Comparison of ENCODE assay signal across 8 cellular contexts in the genomic region with DNA sequence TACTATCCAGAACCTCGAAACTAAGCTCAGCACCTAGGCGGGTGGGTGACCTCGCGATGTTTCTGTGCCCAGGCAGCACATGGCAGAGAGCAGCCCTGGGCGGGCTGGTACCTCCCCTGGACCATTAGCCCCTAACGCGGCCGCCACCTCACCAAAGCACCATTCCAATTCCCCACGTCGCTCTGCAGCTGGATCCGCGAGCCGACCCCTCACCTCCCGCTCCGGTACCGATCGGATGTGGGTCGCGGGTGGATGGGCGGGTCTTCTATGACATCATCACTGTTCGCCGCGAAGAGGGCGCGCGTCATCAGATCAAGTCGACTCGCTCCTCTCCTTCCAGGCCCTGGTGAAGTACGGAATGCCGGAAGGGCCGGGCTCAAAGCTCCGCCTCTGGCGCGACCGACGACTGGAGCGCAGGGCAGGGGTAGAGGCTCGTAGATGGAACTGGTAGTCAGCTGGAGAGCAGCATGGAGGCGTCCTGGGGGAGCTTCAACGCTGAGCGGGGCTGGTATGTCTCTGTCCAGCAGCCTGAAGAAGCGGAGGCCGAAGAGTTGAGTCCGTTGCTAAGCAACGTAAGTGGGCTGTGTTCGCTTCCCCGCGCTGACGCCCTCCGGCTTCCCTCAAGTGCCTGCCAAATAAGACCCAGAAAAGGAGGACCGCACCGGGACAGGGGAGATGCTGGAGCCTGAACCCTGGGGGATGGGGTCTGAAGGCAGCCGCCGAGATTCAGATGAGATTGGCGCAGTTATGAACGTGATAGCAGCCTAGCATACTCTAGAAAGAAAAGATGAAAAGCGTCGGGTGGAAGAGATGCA. TPM values are rescaled to one million over a fixed set of nuclear protein-coding genes. Genes with fewer than 3 reads are reported as not detected.
DNase-seq lines count a peak whose midpoint lies in the region; ATAC-seq and TF ChIP-seq lines count a peak whose summit lies in the region.

A gene (plus strand): TSS at position 435 of the 815 bp plus-strand sequence. CDS start 33 bp downstream, at position 468.
A gene with protein sequence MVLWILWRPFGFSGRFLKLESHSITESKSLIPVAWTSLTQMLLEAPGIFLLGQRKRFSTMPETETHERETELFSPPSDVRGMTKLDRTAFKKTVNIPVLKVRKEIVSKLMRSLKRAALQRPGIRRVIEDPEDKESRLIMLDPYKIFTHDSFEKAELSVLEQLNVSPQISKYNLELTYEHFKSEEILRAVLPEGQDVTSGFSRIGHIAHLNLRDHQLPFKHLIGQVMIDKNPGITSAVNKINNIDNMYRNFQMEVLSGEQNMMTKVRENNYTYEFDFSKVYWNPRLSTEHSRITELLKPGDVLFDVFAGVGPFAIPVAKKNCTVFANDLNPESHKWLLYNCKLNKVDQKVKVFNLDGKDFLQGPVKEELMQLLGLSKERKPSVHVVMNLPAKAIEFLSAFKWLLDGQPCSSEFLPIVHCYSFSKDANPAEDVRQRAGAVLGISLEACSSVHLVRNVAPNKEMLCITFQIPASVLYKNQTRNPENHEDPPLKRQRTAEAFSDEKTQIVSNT (minus strand): TSS at position 269 of the 815 bp plus-strand sequence. CDS start 106 bp downstream, at position 163.

- CTCF ChIA-PET in CD8-positive, alpha-beta T cell (lab: Charles Lee), result interaction anchor here (0.6 kb wide), 1 partner anchor 816 kb away, joined by 3 read pairs; no protein-coding TSS in a partner anchor
- CTCF ChIA-PET in activated CD4-positive, alpha-beta memory T cell treated with anti-CD3 and anti-CD28 coated beads for 36 hours (lab: Charles Lee), result interaction anchor here (0.8 to 1.2 kb wide), 5 partner anchors 23 to 315 kb away, joined by 3 to 4 read pairs (median 3); no protein-coding TSS in a partner anchor

- POLR2A ChIA-PET in CD8-positive, alpha-beta T cell (lab: Charles Lee), result interaction anchor here (0.6 to 2.2 kb wide), 4 partner anchors 18 to 816 kb away, joined by 3 to 8 read pairs (median 4); a partner anchor contains a TSS
- POLR2A ChIA-PET in activated CD4-positive, alpha-beta memory T cell treated with anti-CD3 and anti-CD28 coated beads for 36 hours (lab: Charles Lee), result interaction anchor here (0.7 to 1.6 kb wide), 8 partner anchors 13 to 354 kb away, joined by 3 to 7 read pairs (median 3); no protein-coding TSS in a partner anchor

- H3K4me1 ChIP-seq in CD8-positive, alpha-beta T cell (ENCODE audit: insufficient read depth, low read length), result peaks cover 23% of the 10 kb centered on the region

- peaks cover 25% of the 10 kb centered on the region for H3K4me1 Mint-ChIP-seq in CD8-positive, alpha-beta T cell (ENCODE audit: low read depth)
- H3K4me1 Mint-ChIP-seq in activated CD4-positive, alpha-beta memory T cell treated with anti-CD3 and anti-CD28 coated beads for 36 hours (ENCODE audit: low read depth), result peaks cover 21% of the 10 kb centered on the region

- peaks cover 13% of the 10 kb centered on the region for H3K36me3 Mint-ChIP-seq in CD8-positive, alpha-beta T cell
- peaks cover 22% of the 10 kb centered on the region for H3K36me3 Mint-ChIP-seq in activated CD4-positive, alpha-beta memory T cell treated with anti-CD3 and anti-CD28 coated beads for 36 hours

- no peaks in the 10 kb centered on the region for H3K9me3 Mint-ChIP-seq in CD8-positive, alpha-beta T cell
- no peaks in the 10 kb centered on the region for H3K9me3 Mint-ChIP-seq in activated CD4-positive, alpha-beta memory T cell treated with anti-CD3 and anti-CD28 coated beads for 36 hours

- no peaks in the 10 kb centered on the region for H3K36me3 ChIP-seq in CD8-positive, alpha-beta T cell (ENCODE audit: insufficient read depth, low read length)

- peak within 1 kb of the TSS; percentile 92 for H3K27ac ChIP-seq in CD8-positive, alpha-beta T cell (ENCODE audit: low read depth, low read length)

- no peak for TF ChIP-seq CTCF in CD8-positive, alpha-beta T cell (IDR thresholded peaks at IDR 0.05)
- TF ChIP-seq CTCF in lower leg skin (IDR thresholded peaks at IDR 0.05), result no peak

- peak; percentile 79 to 94 (median 89) for DNase-seq in CD8-positive, alpha-beta T cell
- DNase-seq in NCI-H82 (lab: John Stamatoyannopoulos, UW), result peak; percentile 94
- DNase-seq in activated CD4-positive, alpha-beta memory T cell treated with anti-CD3 and anti-CD28 coated beads for 36 hours, result peak; percentile 95
- peak; percentile 82 for DNase-seq in effector CD4-positive, alpha-beta T cell
- peak; percentile 94 to 99 for DNase-seq in lower leg skin (ENCODE audit: low spot score in 2 of 2)
- DNase-seq in stimulated activated CD4-positive, alpha-beta T cell treated with anti-CD3 and anti-CD28 coated beads, Interleukin-4, amount 100 ng/mL, for 4 hours, result peak; percentile 84 to 90

- H3K27me3 ChIP-seq in CD8-positive, alpha-beta T cell (ENCODE audit: insufficient read depth, low read length), result no peaks in the 10 kb centered on the region

- H3K4me3 ChIP-seq in CD8-positive, alpha-beta T cell (ENCODE audit: low read depth, low read length), result peak within 1 kb of the TSS; percentile 94
- peak within 1 kb of the TSS; percentile 87 for H3K4me3 ChIP-seq in lower leg skin (ENCODE audit: low read depth, poor library complexity, severe bottlenecking)

- no peak within 1 kb of the TSS for H3K27ac Mint-ChIP-seq in CD8-positive, alpha-beta T cell
- H3K27ac Mint-ChIP-seq in activated CD4-positive, alpha-beta memory T cell treated with anti-CD3 and anti-CD28 coated beads for 36 hours, result no peak within 1 kb of the TSS

- TF ChIP-seq POLR2A in lower leg skin (IDR thresholded peaks at IDR 0.05), result no peak

- no peaks in the 10 kb centered on the region for H3K9me3 ChIP-seq in CD8-positive, alpha-beta T cell (ENCODE audit: low read length)

- no peaks in the 10 kb centered on the region for H3K27me3 Mint-ChIP-seq in CD8-positive, alpha-beta T cell (ENCODE audit: low read depth)
- H3K27me3 Mint-ChIP-seq in activated CD4-positive, alpha-beta memory T cell treated with anti-CD3 and anti-CD28 coated beads for 36 hours, result no peaks in the 10 kb centered on the region

- intact Hi-C loops in CD8-positive, alpha-beta T cell (cut with DNase I, micrococcal nuclease), result loop anchor here (2.0 to 10.0 kb wide), 9 partner anchors 229 to 1796 kb away; a partner anchor contains a TSS
- intact Hi-C loops in activated CD4-positive, alpha-beta memory T cell treated with anti-CD3 and anti-CD28 coated beads for 36 hours (cut with micrococcal nuclease), result loop anchor here (2.0 to 5.0 kb wide), 6 partner anchors 16 to 732 kb away; a partner anchor contains a TSS
- intact Hi-C loops in lower leg skin (cut with DNase I; ENCODE audit: low total_unique reads), result no loop called here

- 0 to 1% methylated on average over 31 to 53 of the region's 58 CpGs for WGBS in lower leg skin, 2 donors

- peak; percentile 88 for ATAC-seq in CD8-positive, alpha-beta T cell
- ATAC-seq in GM19455 (IDR thresholded peaks at IDR 0.05; ENCODE audit: unreplicated experiment) (peak; percentile 86), HG03575 (IDR thresholded peaks at IDR 0.05; ENCODE audit: extremely low read depth, insufficient number of reproducible peaks, low FRiP score, unreplicated experiment) (peak; percentile 33)

- no peak within 1 kb of the TSS for H3K4me3 Mint-ChIP-seq in CD8-positive, alpha-beta T cell
- H3K4me3 Mint-ChIP-seq in activated CD4-positive, alpha-beta memory T cell treated with anti-CD3 and anti-CD28 coated beads for 36 hours, result no peak within 1 kb of the TSS

RNA-seq across cellular contexts. Expression of the first gene that starts in this region (rescaled TPM):
- total RNA-seq in CD8-positive, alpha-beta T cell, result 1 to 10 TPM; 8.3 to 8.5 TPM
- 1 to 10 TPM; 5.4 to 5.6 TPM for total RNA-seq in activated CD4-positive, alpha-beta memory T cell treated with anti-CD3 and anti-CD28 coated beads for 36 hours
- total RNA-seq in lower leg skin, result 10 to 100 TPM in 2 of 4 donors, 1 to 10 TPM in 2; 2.7 to 18.1 (median 9.1) TPM

RNA-seq across cellular contexts. Expression of the second gene that starts in this region (rescaled TPM):
- 1 to 10 TPM; 1.8 to 1.9 TPM for total RNA-seq in CD8-positive, alpha-beta T cell
- total RNA-seq in activated CD4-positive, alpha-beta memory T cell treated with anti-CD3 and anti-CD28 coated beads for 36 hours, result 10 to 100 TPM; 18.2 to 18.3 TPM
- total RNA-seq in lower leg skin, result 10 to 100 TPM in 1 of 4 donors, 1 to 10 TPM in 3; 5.9 to 13.9 (median 8.2) TPM

Comparison
In these comparisons a context has a peak if more than half of its experiments do, and no peak if none do; other contexts are left out.
1. Peak in every context shown above with its lines: DNase-seq, ATAC-seq, H3K4me3 ChIP-seq and H3K27ac ChIP-seq.
2. ATAC-seq: peak in every context shown above with its lines; median percentile 88 in CD8-positive, alpha-beta T cell; 86 in GM19455; 33 in HG03575.